ENCODE assay signal across 12 cellular contexts in genomic region chr9:72996684-72997314, GRCh38.
"Had no signal": no experiment of that assay in that cellular context is flagged by ENCODE, and none has a peak within 500 bp of the region (broad histone marks: within the 10 kb centered on the region; RNA-seq: fewer than 3 reads in every experiment).

No MANE protein-coding gene starts in this region.

- DNase-seq: activated CD4-positive, alpha-beta T cell treated with anti-CD3 and anti-CD28 coated beads, Interleukin-2, amount 50 U/mL, for 1 hour; amniotic stem cell; cerebellar nuclear complex; dorsolateral prefrontal cortex; esophagus squamous epithelium; foreskin keratinocyte; head of caudate nucleus; left ventricle myocardium inferior; mesenchymal stem cell; stimulated activated CD4-positive, alpha-beta T cell treated with anti-CD3 and anti-CD28 coated beads, Interleukin-15, amount 100 ng/mL, for 24 hours; stimulated activated CD4-positive, alpha-beta T cell treated with anti-CD3 and anti-CD28 coated beads, Interleukin-4, amount 100 ng/mL, for 24 hours had no signal

- FAIRE-seq: keratinocyte had no signal

- ATAC-seq: foreskin keratinocyte had no signal

- H3K27ac ChIP-seq: dorsolateral prefrontal cortex, esophagus squamous epithelium, foreskin keratinocyte, left ventricle myocardium inferior had no signal
